Comparison of ENCODE assay signal across 23 cellular contexts in the genomic region with DNA sequence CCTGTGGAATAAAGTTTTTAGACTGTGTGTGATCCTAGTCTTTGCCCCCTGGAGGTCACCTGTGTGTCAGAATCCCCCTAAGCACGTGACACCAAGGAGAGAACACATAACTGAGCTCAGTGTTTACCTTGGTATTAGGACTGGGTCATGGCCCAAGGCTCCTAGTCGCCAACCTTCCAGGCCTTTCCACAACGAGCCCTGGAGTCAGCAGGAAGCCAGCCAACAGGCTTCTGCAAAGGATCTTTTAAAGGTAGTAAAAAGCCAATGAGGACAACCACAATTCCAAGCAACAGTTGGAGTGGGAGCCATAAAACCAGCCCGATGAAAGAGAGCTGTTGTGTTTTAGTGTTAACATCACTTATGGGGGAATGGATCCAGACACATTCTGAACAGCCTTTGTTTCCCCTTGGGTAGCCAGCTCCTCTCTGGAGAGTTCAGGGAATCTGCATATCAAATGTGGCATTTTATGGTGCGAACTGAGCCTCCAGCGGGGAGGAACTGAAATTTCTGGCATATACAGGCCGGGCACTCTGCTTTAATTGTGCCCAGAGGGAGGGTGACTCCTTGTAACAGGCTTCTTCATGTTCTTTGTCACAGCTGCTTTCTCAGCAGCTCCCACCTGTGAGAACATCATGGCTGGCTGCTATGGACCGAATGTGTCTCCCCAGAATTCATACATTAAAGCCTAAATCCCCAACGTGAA.
DNase-seq lines count a peak whose midpoint lies in the region; TF ChIP-seq lines count a peak whose summit lies in the region.
"Had no signal": no experiment of that assay in that cellular context is flagged by ENCODE, and none has a peak within 500 bp of the region (broad histone marks: within the 10 kb centered on the region; RNA-seq: fewer than 3 reads in every experiment).

No MANE protein-coding gene starts in this region.

- peak overlapping the region; percentile 22; the same call in 1 of the 2 replicates for H3K27ac ChIP-seq in C4-2B
- H3K27ac ChIP-seq in mesendoderm (ENCODE audit: low read depth, low read length), result no peak overlapping the region
- H3K27ac ChIP-seq: pancreas, upper lobe of left lung, WERI-Rb-1 had no signal

- H3K4me2 ChIP-seq in mesendoderm (ENCODE audit: low read length), result no peak overlapping the region
- H3K4me2 ChIP-seq: smooth muscle cell had no signal

- H3K36me3 ChIP-seq in mesendoderm (ENCODE audit: control insufficient read depth, insufficient read depth, low read length), result no peaks in the 10 kb centered on the region
- H3K36me3 ChIP-seq: BE2C, pancreas, upper lobe of left lung, WERI-Rb-1 had no signal

- H3K4me3 ChIP-seq in mesendoderm (ENCODE audit: low read length), result no peak overlapping the region
- H3K4me3 ChIP-seq: mucosa of descending colon, pancreas, smooth muscle cell, upper lobe of left lung had no signal

- no peak overlapping the region for H2BK5ac ChIP-seq in mesendoderm (ENCODE audit: low read length)

- H4K5ac ChIP-seq in mesendoderm (ENCODE audit: low read length), result no peak overlapping the region

- no peaks in the 10 kb centered on the region for H3K79me1 ChIP-seq in mesendoderm (ENCODE audit: low read length)

- no peak overlapping the region for H3K56ac ChIP-seq in mesendoderm (ENCODE audit: low read length)

- H3K23ac ChIP-seq in mesendoderm (ENCODE audit: low read length), result no peak overlapping the region

- H2BK15ac ChIP-seq in mesendoderm (replicated peaks; ENCODE audit: low read depth), result no peak overlapping the region

- no peaks in the 10 kb centered on the region for H3K79me2 ChIP-seq in mesendoderm (ENCODE audit: control insufficient read depth, insufficient read depth, low read length)

- H3K4me1 ChIP-seq in mesendoderm (ENCODE audit: control insufficient read depth, low read depth, low read length), result peaks cover 20% of the 10 kb centered on the region
- H3K4me1 ChIP-seq: BE2C, pancreas, upper lobe of left lung had no signal

- no peak overlapping the region for H3K9ac ChIP-seq in mesendoderm (ENCODE audit: low read length)

- no peaks in the 10 kb centered on the region for H3K27me3 ChIP-seq in mesendoderm (ENCODE audit: insufficient read depth, low read length, poor library complexity)
- H3K27me3 ChIP-seq: BE2C, pancreas, upper lobe of left lung had no signal

- TF ChIP-seq CTCF in C4-2B (conservative IDR thresholded peaks at IDR 0.05), result no peak

- no peak overlapping the region for H2AK5ac ChIP-seq in mesendoderm (ENCODE audit: low read length)

- H4K8ac ChIP-seq in mesendoderm (ENCODE audit: low read depth, low read length), result no peak overlapping the region

- no peak overlapping the region for H3K4ac ChIP-seq in mesendoderm (ENCODE audit: low read depth, low read length)

- WGBS in mesendoderm (ENCODE audit: extremely low coverage, insufficient coverage, low lambda C conversion rate), result no CpG with 5 or more reads among the region's 9 CpGs

- DNase-seq in NCI-H526 (lab: John Stamatoyannopoulos, UW), result peak; percentile 60 to 65
- DNase-seq in ecto neural progenitor cell (ENCODE audit: low spot score), result peak; percentile 29
- peak; percentile 18 for DNase-seq in mesendoderm
- no peak for DNase-seq in Kasumi-1 (lab: John Stamatoyannopoulos, UW)
- no peak for DNase-seq in T-helper 2 cell
- DNase-seq in hippocampal formation (lab: John Stamatoyannopoulos, UW), result no peak
- no peak for DNase-seq in activated CD4-positive, alpha-beta T cell treated with anti-CD3 and anti-CD28 coated beads, Interleukin-2, amount 50 U/mL, for 4 hours
- DNase-seq: ACHN; activated CD4-positive, alpha-beta T cell treated with anti-CD3 and anti-CD28 coated beads, Interleukin-2, amount 10 ng/mL, durations not matched to agents 24 days and 14 days; BE2C; DMS153; GOT3; mucosa of descending colon; NCI-H1105; NCI-H187 treated with DMSO at 0.1 percent for 48 hours; NCI-H2227 treated with DMSO at 0.1 percent for 48 hours; NCI-H748 treated with DMSO at 0.1 percent for 48 hours; pancreas; stimulated activated CD4-positive, alpha-beta T cell treated with anti-CD3 and anti-CD28 coated beads, Interleukin-1b, Interleukin-23, amount 100 ng/mL, for 48 hours; upper lobe of left lung; WERI-Rb-1 had no signal

- H2BK120ac ChIP-seq in mesendoderm (ENCODE audit: low read depth, low read length), result no peak overlapping the region

- no peak overlapping the region for H3K18ac ChIP-seq in mesendoderm (ENCODE audit: low read length)

Comparison
In these comparisons a context has a peak if more than half of its experiments do, and no peak if none do; other contexts are left out.
1. DNase-seq: peak in NCI-H526 (2 of 2), ecto neural progenitor cell (single experiment) and mesendoderm (single experiment); none in Kasumi-1 (0 of 2), T-helper 2 cell (0 of 5), hippocampal formation (0 of 2) and activated CD4-positive, alpha-beta T cell treated with anti-CD3 and anti-CD28 coated beads, Interleukin-2, amount 50 U/mL, for 4 hours (0 of 2).